18 cellular contexts compared by ENCODE assay signal in genomic region chr2:8549273-8549922, GRCh38.
DNase-seq lines count a peak whose midpoint lies in the region; ATAC-seq and TF ChIP-seq lines count a peak whose summit lies in the region.
"Had no signal": no experiment of that assay in that cellular context is flagged by ENCODE, and none has a peak within 500 bp of the region (broad histone marks: within the 10 kb centered on the region; RNA-seq: fewer than 3 reads in every experiment).

No MANE protein-coding gene starts in this region.

- H3K27me3 Mint-ChIP-seq in nephron progenitor cell (ENCODE audit: low read depth, poor library complexity) (peaks cover 6% of the 10 kb centered on the region), immature natural killer cell (ENCODE audit: low read depth in 3 of 3) (peaks cover 0 to 11% (median 6%) of the 10 kb centered on the region in 3 donors)

- H3K4me1 Mint-ChIP-seq in nephron progenitor cell (peaks cover 60% of the 10 kb centered on the region), immature natural killer cell (peaks cover 43 to 44% of the 10 kb centered on the region in 2 donors)

- H3K9me3 Mint-ChIP-seq in nephron progenitor cell (no peaks in the 10 kb centered on the region), immature natural killer cell (no peaks in the 10 kb centered on the region)

- ATAC-seq in Right ventricle myocardium superior (ENCODE audit: poor library complexity), result no peak
- no peak for ATAC-seq in GM18870 (IDR thresholded peaks at IDR 0.05; ENCODE audit: unreplicated experiment)
- ATAC-seq in HG03457 (IDR thresholded peaks at IDR 0.05; ENCODE audit: unreplicated experiment), result no peak
- ATAC-seq: body of pancreas; naive thymus-derived CD8-positive, alpha-beta T cell had no signal

- H3K36me3 Mint-ChIP-seq in nephron progenitor cell (ENCODE audit: low read depth), result no peaks in the 10 kb centered on the region
- no peaks in the 10 kb centered on the region for H3K36me3 Mint-ChIP-seq in immature natural killer cell
- H3K36me3 Mint-ChIP-seq: naive thymus-derived CD8-positive, alpha-beta T cell had no signal

- no peaks in the 10 kb centered on the region for H3K36me3 ChIP-seq in left ventricle myocardium inferior
- H3K36me3 ChIP-seq: prostate gland, SJSA1, tibial artery had no signal

- no peak for TF ChIP-seq CTCF in left ventricle myocardium inferior (IDR thresholded peaks at IDR 0.05; ENCODE audit: borderline replicate concordance)
- TF ChIP-seq CTCF in nephron progenitor cell (IDR thresholded peaks at IDR 0.05), result no peak

- H3K27ac Mint-ChIP-seq in nephron progenitor cell (peak overlapping the region; percentile 90), immature natural killer cell (peak overlapping the region in 3 of 6 donors; percentile 3 to 86 (median 76))

- H3K9me3 ChIP-seq in left ventricle myocardium inferior (replicated peaks), result no peaks in the 10 kb centered on the region
- H3K9me3 ChIP-seq: body of pancreas, prostate gland, SJSA1, tibial artery had no signal

- no peak overlapping the region for H3K4me3 ChIP-seq in left ventricle myocardium inferior
- H3K4me3 ChIP-seq: body of pancreas, prostate gland, SJSA1, tibial artery had no signal

- H3K27me3 ChIP-seq in left ventricle myocardium inferior (ENCODE audit: low read depth), result no peaks in the 10 kb centered on the region
- H3K27me3 ChIP-seq: body of pancreas, SJSA1, tibial artery had no signal

- DNase-seq in left ventricle myocardium inferior, result peak; percentile 9
- no peak for DNase-seq in Right ventricle myocardium superior
- peak; percentile 31 for DNase-seq in NCI-H774 (lab: John Stamatoyannopoulos, UW)
- no peak for DNase-seq in nephron progenitor cell
- no peak for DNase-seq in immature natural killer cell
- DNase-seq: activated CD4-positive, alpha-beta T cell treated with anti-CD3 and anti-CD28 coated beads for 4 hours; body of pancreas; KG1; kidney glomerular epithelial cell; mesenchymal stem cell; stimulated activated CD4-positive, alpha-beta T cell treated with anti-CD3 and anti-CD28 coated beads, Interleukin-1b, Interleukin-23, amount 100 ng/mL, for 48 hours; stimulated activated naive CD4-positive, alpha-beta T cell had no signal

- H3K4me3 Mint-ChIP-seq in nephron progenitor cell (no peak overlapping the region), immature natural killer cell (no peak overlapping the region)
- H3K4me3 Mint-ChIP-seq: naive thymus-derived CD8-positive, alpha-beta T cell had no signal

- no peak overlapping the region for H3K27ac ChIP-seq in left ventricle myocardium inferior (replicated peaks)
- H3K27ac ChIP-seq: body of pancreas, prostate gland, SJSA1, tibial artery had no signal

- peaks cover 16% of the 10 kb centered on the region for H3K4me1 ChIP-seq in left ventricle myocardium inferior
- H3K4me1 ChIP-seq: body of pancreas, prostate gland, tibial artery had no signal

- intact Hi-C loops in left ventricle myocardium inferior (cut with micrococcal nuclease), result no loop called here
- intact Hi-C loops in Right ventricle myocardium superior (cut with DNase I), result loop anchor here (10.0 kb wide), 1 partner anchor 65 kb away; no protein-coding TSS in a partner anchor

Comparison
In these comparisons a context has a peak if more than half of its experiments do, and no peak if none do; other contexts are left out.
1. DNase-seq: peak in left ventricle myocardium inferior (single experiment) and NCI-H774 (single experiment); none in Right ventricle myocardium superior (single experiment), nephron progenitor cell (single experiment) and immature natural killer cell (0 of 3).